ENCODE assay signal across 13 cellular contexts in genomic region chr11:17314232-17314547, GRCh38. TPM values are rescaled to one million over a fixed set of nuclear protein-coding genes. Genes with fewer than 3 reads are reported as not detected.
DNase-seq lines count a peak whose midpoint lies in the region; ATAC-seq and TF ChIP-seq lines count a peak whose summit lies in the region.
"Had no signal": no experiment of that assay in that cellular context is flagged by ENCODE, and none has a peak within 500 bp of the region (broad histone marks: within the 10 kb centered on the region; RNA-seq: fewer than 3 reads in every experiment).

No MANE protein-coding gene starts in this region.

- H3K4me1 ChIP-seq in thyroid gland: peaks cover 7 to 18% of the 10 kb centered on the region in 2 donors
- H3K4me1 ChIP-seq: prostate gland had no signal

- H3K9me3 Mint-ChIP-seq in immature natural killer cell: no peaks in the 10 kb centered on the region

- no peak overlapping the region for H3K27ac Mint-ChIP-seq in immature natural killer cell

- H3K36me3 Mint-ChIP-seq in immature natural killer cell: peaks cover 9 to 19% (median 13%) of the 10 kb centered on the region in 3 donors

- H3K36me3 ChIP-seq in thyroid gland: peaks cover 0 to 18% of the 10 kb centered on the region in 2 donors
- H3K36me3 ChIP-seq: prostate gland had no signal

- no peaks in the 10 kb centered on the region for H3K9me3 ChIP-seq in thyroid gland
- H3K9me3 ChIP-seq: prostate gland had no signal

- WGBS in thyroid gland, 2 donors: 10 to 21% methylated on average over 1 of the region's 1 CpG

- no peak for ATAC-seq in activated CD4-positive, CD25-positive, alpha-beta regulatory T cell treated with anti-CD3 and anti-CD28 coated beads, Interleukin-2, amount 50 U/mL, for 24 hours
- ATAC-seq: left lobe of liver had no signal

- no peaks in the 10 kb centered on the region for H3K27me3 Mint-ChIP-seq in immature natural killer cell (ENCODE audit: low read depth in 3 of 3)

- H3K4me3 ChIP-seq in fibroblast of villous mesenchyme (ENCODE audit: low read depth, low read length) (no peak overlapping the region), thyroid gland (replicated peaks in 1 of 3) (no peak overlapping the region)
- H3K4me3 ChIP-seq: prostate gland had no signal

- peak; percentile 1 for DNase-seq in DMS 273 (lab: John Stamatoyannopoulos, UW; ENCODE audit: unreplicated experiment)
- DNase-seq in DMS 273 treated with DMSO at 0.1 percent for 48 hours (lab: John Stamatoyannopoulos, UW): no peak
- DNase-seq in RPMI7951 (ENCODE audit: low read depth): peak; percentile 35
- DNase-seq in fibroblast of villous mesenchyme (ENCODE audit: low read depth): peak; percentile 89
- DNase-seq in thyroid gland: no peak
- DNase-seq in stimulated activated naive CD4-positive, alpha-beta T cell treated with Interleukin-2 at 50 U/mL for 16 hours (lab: John Stamatoyannopoulos, UW): no peak
- no peak for DNase-seq in immature natural killer cell
- DNase-seq: 8988T, GDM1, NCI-H2227 treated with DMSO at 0.1 percent for 48 hours had no signal

- H3K27me3 ChIP-seq in thyroid gland: no peaks in the 10 kb centered on the region

- intact Hi-C loops in thyroid gland (cut with DNase I): no loop called here

- H3K4me3 Mint-ChIP-seq in immature natural killer cell: no peak overlapping the region

- H3K4me1 Mint-ChIP-seq in immature natural killer cell: no peaks in the 10 kb centered on the region

- TF ChIP-seq CTCF in fibroblast of villous mesenchyme (IDR thresholded peaks at IDR 0.05; ENCODE audit: insufficient read depth, low read depth, low read length) (no peak), thyroid gland (IDR thresholded peaks at IDR 0.05) (no peak)

- peak overlapping the region; percentile 60 to 95 (median 85) for H3K27ac ChIP-seq in thyroid gland
- H3K27ac ChIP-seq: prostate gland had no signal

- peak in 1 of 2 donors; percentile 78 for TF ChIP-seq POLR2A in thyroid gland (IDR thresholded peaks at IDR 0.05)

RNA-seq across cellular contexts. Expression of gene NCR3LG1, which starts 37.4 kb away (rescaled TPM):
- 1.1 TPM in 2 replicates for total RNA-seq in RPMI7951 (2014; rRNA removed; shearing (Covaris generic))
- 14.7 and 16.8 TPM in 2 replicates for total RNA-seq in fibroblast of villous mesenchyme
- total RNA-seq in thyroid gland: 1 to 10 TPM; 2.8 to 7.8 (median 7.2) TPM
- polyA plus RNA-seq in immature natural killer cell: under 1 TPM in 2 of 3 donors, not detected in 1; 0.24 to 0.49 TPM

RNA-seq across cellular contexts. Expression of gene NUCB2, which starts 37.7 kb away (rescaled TPM):
- total RNA-seq in RPMI7951 (2014; rRNA removed; shearing (Covaris generic)): 64.3 and 84.9 TPM in 2 replicates
- total RNA-seq in fibroblast of villous mesenchyme (79.9 and 91.5 TPM in 2 replicates), thyroid gland (100 to 1,000 TPM in 3 of 4 donors, 10 to 100 TPM in 1; 73.2 to 152 (median 113) TPM)
- 100 to 1,000 TPM; 157 to 180 (median 169) TPM for polyA plus RNA-seq in immature natural killer cell

Comparison
In these comparisons a context has a peak if more than half of its experiments do, and no peak if none do; other contexts are left out.
1. DNase-seq: peak in DMS 273 (single experiment), RPMI7951 (single experiment) and fibroblast of villous mesenchyme (single experiment); none in DMS 273 treated with DMSO at 0.1 percent for 48 hours (single experiment), thyroid gland (0 of 2), stimulated activated naive CD4-positive, alpha-beta T cell treated with Interleukin-2 at 50 U/mL for 16 hours (single experiment) and immature natural killer cell (0 of 3).